Comparison of ENCODE assay signal across 13 cellular contexts in genomic region chr2:98458207-98458606, GRCh38. TPM values are rescaled to one million over a fixed set of nuclear protein-coding genes. Genes with fewer than 3 reads are reported as not detected.
A peak's percentile ranks its signal among the peaks of the same experiment; 100 is the strongest.
DNase-seq lines count a peak whose midpoint lies in the region; ATAC-seq and TF ChIP-seq lines count a peak whose summit lies in the region.
"Had no signal": no experiment of that assay in that cellular context is flagged by ENCODE, and none has a peak within 500 bp of the region (broad histone marks: within the 10 kb centered on the region; RNA-seq: fewer than 3 reads in every experiment).

No MANE protein-coding gene starts in this region.

- peaks cover 12% of the 10 kb centered on the region for H3K36me3 Mint-ChIP-seq in HFFc6 (ENCODE audit: low read depth)
- peaks cover 6% of the 10 kb centered on the region for H3K36me3 Mint-ChIP-seq in activated naive CD4-positive, alpha-beta T cell treated with anti-CD3 and anti-CD28 coated beads for 36 hours (ENCODE audit: low read depth)
- H3K36me3 Mint-ChIP-seq in immature natural killer cell = peaks cover 0 to 13% (median 6%) of the 10 kb centered on the region in 3 donors

- TF ChIP-seq CTCF in AG10803 (conservative IDR thresholded peaks at IDR 0.05; ENCODE audit: low read length) (no peak), HFFc6 (IDR thresholded peaks at IDR 0.05) (no peak)

- no peak for ATAC-seq in HG03521 (IDR thresholded peaks at IDR 0.05; ENCODE audit: unreplicated experiment)

- intact Hi-C loops in activated naive CD4-positive, alpha-beta T cell treated with anti-CD3 and anti-CD28 coated beads for 36 hours (cut with micrococcal nuclease) = loop anchor here (2.0 to 10.0 kb wide), 4 partner anchors 13 to 697 kb away; partner anchors contain the start of genes INPP4A, LIPT1 and TSGA10

- H3K27me3 Mint-ChIP-seq in HFFc6 (ENCODE audit: insufficient read depth) (no peaks in the 10 kb centered on the region), immature natural killer cell (ENCODE audit: low read depth in 3 of 3) (peaks cover 0 to 13% (median 3%) of the 10 kb centered on the region in 3 donors)
- H3K27me3 Mint-ChIP-seq in activated naive CD4-positive, alpha-beta T cell treated with anti-CD3 and anti-CD28 coated beads for 36 hours (ENCODE audit: low read depth) = no peaks in the 10 kb centered on the region

- CTCF ChIA-PET in activated naive CD4-positive, alpha-beta T cell treated with anti-CD3 and anti-CD28 coated beads for 36 hours (lab: Charles Lee) = interaction anchor here (0.8 to 2.7 kb wide), 6 partner anchors 7 to 29 kb away, joined by 4 to 15 read pairs (median 8); no protein-coding TSS in a partner anchor

- no peak overlapping the region for H3K4me3 ChIP-seq in AG10803 (ENCODE audit: low read length)
- H3K4me3 ChIP-seq: SJCRH30 had no signal

- H3K4me1 Mint-ChIP-seq in HFFc6 (ENCODE audit: low read depth) (peaks cover 75% of the 10 kb centered on the region), immature natural killer cell (peaks cover 93 to 94% of the 10 kb centered on the region in 2 donors)
- H3K4me1 Mint-ChIP-seq in activated naive CD4-positive, alpha-beta T cell treated with anti-CD3 and anti-CD28 coated beads for 36 hours (ENCODE audit: low read depth) = peaks cover 91% of the 10 kb centered on the region

- H3K27ac Mint-ChIP-seq in HFFc6 (peak overlapping the region; percentile 94), immature natural killer cell (peak overlapping the region; percentile 95 to 99 (median 96))
- H3K27ac Mint-ChIP-seq in activated naive CD4-positive, alpha-beta T cell treated with anti-CD3 and anti-CD28 coated beads for 36 hours = peak overlapping the region; percentile 81

- H3K9me3 Mint-ChIP-seq in HFFc6 (no peaks in the 10 kb centered on the region), immature natural killer cell (no peaks in the 10 kb centered on the region)
- peaks cover 2% of the 10 kb centered on the region for H3K9me3 Mint-ChIP-seq in activated naive CD4-positive, alpha-beta T cell treated with anti-CD3 and anti-CD28 coated beads for 36 hours

- H3K4me3 Mint-ChIP-seq in HFFc6 (no peak overlapping the region; the same call in 1 of the 2 replicates), immature natural killer cell (peak overlapping the region; percentile 78 to 92 (median 81))
- H3K4me3 Mint-ChIP-seq in activated naive CD4-positive, alpha-beta T cell treated with anti-CD3 and anti-CD28 coated beads for 36 hours = no peak overlapping the region

- DNase-seq in AG10803 (ENCODE audit: low read depth) (peak; percentile 22), HFFc6 (peak; percentile 49), immature natural killer cell (peak in 1 of 3 donors; percentile 59), SKM-1 treated with dmso at 0.1 percent for 144 hours (lab: John Stamatoyannopoulos, UW; ENCODE audit: unreplicated experiment) (no peak), mesenteric fat pad (ENCODE audit: low spot score) (no peak), mucosa of gallbladder (ENCODE audit: low spot score) (no peak)
- peak; percentile 73 for DNase-seq in activated naive CD4-positive, alpha-beta T cell treated with anti-CD3 and anti-CD28 coated beads for 36 hours
- DNase-seq: Calu3, midbrain, MV-4-11, NCI-H510A treated with DMSO at 0.1 percent for 48 hours, SJCRH30 had no signal

RNA-seq across cellular contexts. Expression of gene INPP4A, which starts 13.5 kb away (rescaled TPM):
- total RNA-seq in HFFc6 (2021; fragmentation: NEBNext Ultra II Directional; extraction: Animal tissue kit (Norgen Biotek cat#: 25700)) = 10 to 100 TPM; 15.8 to 19.4 (median 18.2) TPM
- 10 to 100 TPM; 33.1 to 34.8 TPM for total RNA-seq in activated naive CD4-positive, alpha-beta T cell treated with anti-CD3 and anti-CD28 coated beads for 36 hours
- 100 to 1,000 TPM in 1 of 3 donors, 10 to 100 TPM in 2; 34.1 to 101 (median 35.0) TPM for polyA plus RNA-seq in immature natural killer cell
- total RNA-seq in mesenteric fat pad (30.3 TPM), mucosa of gallbladder (32.7 TPM)

Comparison
In these comparisons a context has a peak if more than half of its experiments do, and no peak if none do; other contexts are left out.
1. DNase-seq: peak in AG10803 (single experiment), HFFc6 (single experiment) and activated naive CD4-positive, alpha-beta T cell treated with anti-CD3 and anti-CD28 coated beads for 36 hours (single experiment); none in SKM-1 treated with dmso at 0.1 percent for 144 hours (single experiment), mesenteric fat pad (single experiment) and mucosa of gallbladder (single experiment).
2. H3K4me3 Mint-ChIP-seq: peak in immature natural killer cell (5 of 5); none in HFFc6 (single experiment) and activated naive CD4-positive, alpha-beta T cell treated with anti-CD3 and anti-CD28 coated beads for 36 hours (single experiment).
3. Peak in every context shown above with its lines, with median percentiles within 50 percentile points of each other: H3K27ac Mint-ChIP-seq.